ENCODE assay signal across 13 cellular contexts in genomic region chr6:81787313-81788068, GRCh38. TPM values are rescaled to one million over a fixed set of nuclear protein-coding genes. Genes with fewer than 3 reads are reported as not detected.
DNase-seq lines count a peak whose midpoint lies in the region; ATAC-seq and TF ChIP-seq lines count a peak whose summit lies in the region.
"Had no signal": no experiment of that assay in that cellular context is flagged by ENCODE, and none has a peak within 500 bp of the region (broad histone marks: within the 10 kb centered on the region; RNA-seq: fewer than 3 reads in every experiment).

No MANE protein-coding gene starts in this region.

- ATAC-seq in HG02973 (IDR thresholded peaks at IDR 0.05; ENCODE audit: unreplicated experiment), result no peak
- ATAC-seq: psoas muscle had no signal

- H3K4me2 ChIP-seq in GM23248 (ENCODE audit: unreplicated experiment), result peak overlapping the region; percentile 35

- H3K27me3 ChIP-seq in GM23248 (replicated peaks; ENCODE audit: insufficient read depth), result no peaks in the 10 kb centered on the region
- H3K27me3 ChIP-seq: heart right ventricle had no signal

- H3K9ac ChIP-seq in GM23248, result no peak overlapping the region

- no peak overlapping the region; the same call in 1 of the 2 replicates for H3K27ac ChIP-seq in GM23248
- H3K27ac ChIP-seq: psoas muscle had no signal

- no peak for TF ChIP-seq CTCF in fibroblast of mammary gland (conservative IDR thresholded peaks at IDR 0.05; ENCODE audit: control insufficient read depth, insufficient read depth, low read depth, low read length)
- no peak for TF ChIP-seq CTCF in retinal pigment epithelial cell (conservative IDR thresholded peaks at IDR 0.05; ENCODE audit: low read depth, low read length)

- H3K9me2 ChIP-seq in GM23248 (ENCODE audit: insufficient read depth), result no peaks in the 10 kb centered on the region

- peak; percentile 40 for DNase-seq in GM23248
- peak; percentile 82 for DNase-seq in SHP77 treated with DMSO at 0.1 percent for 48 hours (lab: John Stamatoyannopoulos, UW)
- peak; percentile 85 for DNase-seq in fibroblast of mammary gland (ENCODE audit: low read depth)
- DNase-seq in retinal pigment epithelial cell (ENCODE audit: low read depth), result peak; percentile 63
- DNase-seq in stimulated activated naive CD4-positive, alpha-beta T cell treated with Interleukin-2 at 50 U/mL for 16 hours (lab: John Stamatoyannopoulos, UW), result no peak
- no peak for DNase-seq in DMS79 (lab: John Stamatoyannopoulos, UW)
- no peak for DNase-seq in ACHN
- DNase-seq: activated CD4-positive, alpha-beta memory T cell treated with anti-CD3 and anti-CD28 coated beads for 36 hours; activated naive CD4-positive, alpha-beta T cell; heart right ventricle; NCI-H526 treated with DMSO at 0.1 percent for 48 hours; psoas muscle had no signal

- H3K9me3 ChIP-seq in GM23248 (ENCODE audit: low read depth), result no peaks in the 10 kb centered on the region
- H3K9me3 ChIP-seq: psoas muscle had no signal

- no peaks in the 10 kb centered on the region for H3F3A ChIP-seq in GM23248 (ENCODE audit: insufficient read depth)

- 46 to 55% methylated on average over 3 of the region's 3 CpGs for WGBS in GM23248 (ENCODE audit: low coverage in 1 of 2, low lambda C conversion rate in 2 of 2, missing lambda C conversion rate in 2 of 2), 2 experiments

- peak overlapping the region; percentile 40 for H2AFZ ChIP-seq in GM23248

- in situ Hi-C loops in GM23248 (cut with MboI), result no loop called here
- in situ Hi-C loops in ACHN (cut with HindIII; ENCODE audit: low pct_ligation_motif_present, low pct_unique_long_range_greater_than_20kb, low sequenced_read_pairs), result no loop called here

- H3K4me3 ChIP-seq in GM23248 (no peak overlapping the region), fibroblast of mammary gland (ENCODE audit: control insufficient read depth, low read depth, low read length) (no peak overlapping the region), retinal pigment epithelial cell (ENCODE audit: low read length) (no peak overlapping the region)
- H3K4me3 ChIP-seq: heart right ventricle, psoas muscle had no signal

- no peaks in the 10 kb centered on the region for H4K20me1 ChIP-seq in GM23248 (ENCODE audit: insufficient read depth)

- H3K79me2 ChIP-seq in GM23248 (ENCODE audit: insufficient read depth), result no peaks in the 10 kb centered on the region

- peaks cover 14% of the 10 kb centered on the region for H3K4me1 ChIP-seq in GM23248 (ENCODE audit: insufficient read depth)
- H3K4me1 ChIP-seq: psoas muscle had no signal

- no peaks in the 10 kb centered on the region for H3K36me3 ChIP-seq in GM23248 (ENCODE audit: low read depth)
- H3K36me3 ChIP-seq: heart right ventricle had no signal

RNA-seq across cellular contexts. Expression of gene TENT5A, which starts 35.0 kb away (rescaled TPM):
- 48.6 and 50.5 TPM in 2 replicates for total RNA-seq in GM23248 (2014; rRNA removed; shearing (Covaris generic))
- 39.2 and 46.5 TPM in 2 replicates for polyA plus RNA-seq in GM23248 (2016; fragmentation: Nextera tagmentation; extraction: Ambion mirVana)

Comparison
In these comparisons a context has a peak if more than half of its experiments do, and no peak if none do; other contexts are left out.
1. DNase-seq: peak in GM23248 (single experiment), SHP77 treated with DMSO at 0.1 percent for 48 hours (single experiment), fibroblast of mammary gland (single experiment) and retinal pigment epithelial cell (single experiment); none in stimulated activated naive CD4-positive, alpha-beta T cell treated with Interleukin-2 at 50 U/mL for 16 hours (single experiment), DMS79 (single experiment) and ACHN (single experiment).